8 cellular contexts compared by ENCODE assay signal in the genomic region with DNA sequence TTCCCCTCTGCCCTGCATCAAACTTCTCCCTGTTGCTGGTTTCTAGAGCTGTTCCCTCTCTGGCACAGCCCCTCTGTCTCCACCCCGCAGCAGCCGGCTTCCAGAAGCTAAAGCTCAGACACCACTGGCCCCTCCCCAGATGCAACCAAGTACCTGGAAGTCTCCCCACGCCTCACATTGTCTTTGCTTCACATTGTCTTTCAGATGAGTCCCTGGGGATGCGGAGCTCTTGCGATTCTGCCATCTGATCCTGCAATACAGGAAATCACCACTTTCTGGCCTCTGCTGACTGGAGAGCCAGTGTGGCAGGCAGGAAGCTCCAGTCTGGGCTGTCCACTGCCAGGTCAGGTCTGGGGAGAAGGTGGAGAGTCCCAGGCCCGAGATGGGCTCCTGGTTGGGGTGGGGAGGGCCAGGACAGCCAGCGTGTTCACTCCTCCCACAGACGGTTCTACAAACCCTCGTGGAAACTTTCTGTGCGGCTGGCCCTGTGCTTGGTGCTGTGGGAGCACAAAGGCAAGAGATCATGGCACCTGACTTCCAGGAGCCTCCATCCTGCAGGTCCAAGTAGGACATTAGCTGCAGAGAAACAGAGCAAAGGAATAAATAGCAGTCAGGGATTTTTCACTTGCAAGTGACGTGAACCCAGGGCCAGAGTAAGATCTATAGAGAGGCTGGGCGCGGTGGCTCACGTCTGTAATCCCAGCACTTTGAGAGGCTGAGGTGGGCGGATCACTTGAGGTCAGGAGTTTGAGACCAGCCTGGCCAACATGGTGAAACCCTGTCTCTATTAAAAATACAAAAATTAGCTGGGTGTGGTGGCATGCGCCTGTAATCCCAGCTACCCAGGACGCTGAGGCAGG. TPM values are rescaled to one million over a fixed set of nuclear protein-coding genes. Genes with fewer than 3 reads are reported as not detected.
DNase-seq lines count a peak whose midpoint lies in the region; ATAC-seq and TF ChIP-seq lines count a peak whose summit lies in the region.

No MANE protein-coding gene starts in this region.

- DNase-seq in AG04450 (ENCODE audit: low read depth, low spot score) (no peak), H7 (peak; percentile 92), SK-MEL-5 (ENCODE audit: low read depth, low spot score) (peak; percentile 34), iPS-NIHi11 (ENCODE audit: low spot score) (peak; percentile 85), medulla oblongata (ENCODE audit: extremely low spot score) (no peak), HuH-7.5 (ENCODE audit: low spot score) (no peak)

- no peaks in the 10 kb centered on the region for H3K27me3 ChIP-seq in AG04450 (ENCODE audit: control insufficient read depth, insufficient read depth, low read length)
- no peaks in the 10 kb centered on the region for H3K27me3 ChIP-seq in H7 (ENCODE audit: control insufficient read depth, insufficient read depth, low read length)

- TF ChIP-seq CTCF in AG04450 (IDR thresholded peaks at IDR 0.05; ENCODE audit: low read depth, low read length): 0 out of 2 replicates have a peak, but pooled peaks have one; percentile 6

- H3K36me3 ChIP-seq in H7 (replicated peaks; ENCODE audit: control insufficient read depth, insufficient read depth, low read length): no peaks in the 10 kb centered on the region

- no peaks in the 10 kb centered on the region for H3K9me3 ChIP-seq in AG04450 (ENCODE audit: control insufficient read depth, insufficient read depth, low read length)

- H3K4me3 ChIP-seq in AG04450 (ENCODE audit: low read depth, low read length) (no peak overlapping the region), H7 (ENCODE audit: insufficient read depth, low read depth, low read length) (no peak overlapping the region)

- in situ Hi-C loops in SK-MEL-5 (cut with HindIII; ENCODE audit: low pct_unique_long_range_greater_than_20kb, low sequenced_read_pairs): no loop called here

- no peak for ATAC-seq in GM18520 (IDR thresholded peaks at IDR 0.05; ENCODE audit: unreplicated experiment)
- ATAC-seq in GM21447 (IDR thresholded peaks at IDR 0.05; ENCODE audit: unreplicated experiment): no peak

- H3K27ac ChIP-seq in AG04450 (ENCODE audit: low read depth, low read length): no peak overlapping the region

- CTCF ChIA-PET in AG04450 (lab: Charles Lee): interaction anchor here (1.0 to 1.8 kb wide), 2 partner anchors 20 to 87 kb away, joined by 3 to 6 read pairs; no protein-coding TSS in a partner anchor

- POLR2A ChIA-PET in AG04450 (lab: Yijun Ruan, JAX): interaction anchor here (0.5 to 1.1 kb wide), 3 partner anchors 19 to 216 kb away, joined by 3 to 11 read pairs (median 4); no protein-coding TSS in a partner anchor

RNA-seq across cellular contexts. Expression of a gene that starts 47.9 kb away (rescaled TPM):
- 4.9 and 6.6 TPM in 2 replicates for polyA plus RNA-seq in AG04450 (2011; rRNA removed)
- polyA minus RNA-seq in AG04450 (2011; rRNA and poly(A)+ RNA removed): 6.9 and 7.2 TPM in 2 replicates
- total RNA-seq in H7 (2014; rRNA removed; shearing (Covaris generic)): 1.6 TPM in 2 replicates
- total RNA-seq in SK-MEL-5 (2014; rRNA removed; shearing (Covaris generic)): 1.3 TPM in 2 replicates
- 5.0 and 6.8 TPM in 2 replicates for polyA plus RNA-seq in SK-MEL-5 (2015; cell fraction: cytosol; rRNA removed)
- 10.1 and 12.8 TPM in 2 replicates for polyA plus RNA-seq in SK-MEL-5 (2015; cell fraction: nucleus; rRNA removed)

Comparison
In these comparisons a context has a peak if more than half of its experiments do, and no peak if none do; other contexts are left out.
1. DNase-seq: peak in H7 (single experiment), SK-MEL-5 (single experiment) and iPS-NIHi11 (single experiment); none in AG04450 (single experiment), medulla oblongata (single experiment) and HuH-7.5 (single experiment).